ENCODE assay signal across 1 cellular context in the genomic region with DNA sequence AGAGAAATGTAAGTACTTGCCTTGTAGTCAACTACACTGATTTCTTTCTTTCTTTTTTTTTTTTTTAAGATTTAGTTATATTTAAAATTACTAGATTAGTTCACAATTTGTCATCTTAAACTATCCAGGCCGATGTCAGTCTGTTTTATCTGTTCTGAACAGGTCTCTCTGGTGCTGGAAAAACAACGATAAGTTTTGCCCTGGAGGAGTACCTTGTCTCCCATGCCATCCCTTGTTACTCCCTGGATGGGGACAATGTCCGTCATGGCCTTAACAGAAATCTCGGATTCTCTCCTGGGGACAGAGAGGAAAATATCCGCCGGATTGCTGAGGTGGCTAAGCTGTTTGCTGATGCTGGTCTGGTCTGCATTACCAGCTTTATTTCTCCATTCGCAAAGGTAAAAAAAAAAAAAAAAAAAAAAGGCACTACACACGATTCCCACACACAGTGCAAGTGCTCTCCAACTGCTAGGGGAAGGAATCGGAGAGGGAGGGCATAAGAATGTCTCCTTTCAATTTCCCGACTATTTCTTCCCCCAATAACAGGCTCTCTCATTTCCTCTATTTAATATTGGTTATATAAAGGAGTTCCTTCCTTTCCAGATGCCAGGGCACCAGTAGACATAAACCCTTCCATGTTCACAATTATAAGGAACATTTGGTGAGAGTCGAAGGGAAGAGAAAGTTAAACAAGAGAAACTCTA.
TF ChIP-seq lines count a peak whose summit lies in the region.

No MANE protein-coding gene starts in this region.

TF ChIP-seq in GM23338, 12 proteins besides CTCF, POLR2A, EP300 and RAD21 (continued from another document):
- TF ChIP-seq, protein P1, sequence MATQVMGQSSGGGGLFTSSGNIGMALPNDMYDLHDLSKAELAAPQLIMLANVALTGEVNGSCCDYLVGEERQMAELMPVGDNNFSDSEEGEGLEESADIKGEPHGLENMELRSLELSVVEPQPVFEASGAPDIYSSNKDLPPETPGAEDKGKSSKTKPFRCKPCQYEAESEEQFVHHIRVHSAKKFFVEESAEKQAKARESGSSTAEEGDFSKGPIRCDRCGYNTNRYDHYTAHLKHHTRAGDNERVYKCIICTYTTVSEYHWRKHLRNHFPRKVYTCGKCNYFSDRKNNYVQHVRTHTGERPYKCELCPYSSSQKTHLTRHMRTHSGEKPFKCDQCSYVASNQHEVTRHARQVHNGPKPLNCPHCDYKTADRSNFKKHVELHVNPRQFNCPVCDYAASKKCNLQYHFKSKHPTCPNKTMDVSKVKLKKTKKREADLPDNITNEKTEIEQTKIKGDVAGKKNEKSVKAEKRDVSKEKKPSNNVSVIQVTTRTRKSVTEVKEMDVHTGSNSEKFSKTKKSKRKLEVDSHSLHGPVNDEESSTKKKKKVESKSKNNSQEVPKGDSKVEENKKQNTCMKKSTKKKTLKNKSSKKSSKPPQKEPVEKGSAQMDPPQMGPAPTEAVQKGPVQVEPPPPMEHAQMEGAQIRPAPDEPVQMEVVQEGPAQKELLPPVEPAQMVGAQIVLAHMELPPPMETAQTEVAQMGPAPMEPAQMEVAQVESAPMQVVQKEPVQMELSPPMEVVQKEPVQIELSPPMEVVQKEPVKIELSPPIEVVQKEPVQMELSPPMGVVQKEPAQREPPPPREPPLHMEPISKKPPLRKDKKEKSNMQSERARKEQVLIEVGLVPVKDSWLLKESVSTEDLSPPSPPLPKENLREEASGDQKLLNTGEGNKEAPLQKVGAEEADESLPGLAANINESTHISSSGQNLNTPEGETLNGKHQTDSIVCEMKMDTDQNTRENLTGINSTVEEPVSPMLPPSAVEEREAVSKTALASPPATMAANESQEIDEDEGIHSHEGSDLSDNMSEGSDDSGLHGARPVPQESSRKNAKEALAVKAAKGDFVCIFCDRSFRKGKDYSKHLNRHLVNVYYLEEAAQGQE (IDR thresholded peaks at IDR 0.05; ENCODE audit: unreplicated experiment) = no peak
- TF ChIP-seq JUNB (IDR thresholded peaks at IDR 0.05; ENCODE audit: unreplicated experiment) = no peak
- no peak for TF ChIP-seq EZH2phosphoT487 (IDR thresholded peaks at IDR 0.05; ENCODE audit: unreplicated experiment)
- no peak for TF ChIP-seq ZNF114 (CRISPR knock-in tag; IDR thresholded peaks at IDR 0.05)
- TF ChIP-seq EZH2 (IDR thresholded peaks at IDR 0.05; ENCODE audit: low read depth, unreplicated experiment) = no peak
- TF ChIP-seq, protein P2, sequence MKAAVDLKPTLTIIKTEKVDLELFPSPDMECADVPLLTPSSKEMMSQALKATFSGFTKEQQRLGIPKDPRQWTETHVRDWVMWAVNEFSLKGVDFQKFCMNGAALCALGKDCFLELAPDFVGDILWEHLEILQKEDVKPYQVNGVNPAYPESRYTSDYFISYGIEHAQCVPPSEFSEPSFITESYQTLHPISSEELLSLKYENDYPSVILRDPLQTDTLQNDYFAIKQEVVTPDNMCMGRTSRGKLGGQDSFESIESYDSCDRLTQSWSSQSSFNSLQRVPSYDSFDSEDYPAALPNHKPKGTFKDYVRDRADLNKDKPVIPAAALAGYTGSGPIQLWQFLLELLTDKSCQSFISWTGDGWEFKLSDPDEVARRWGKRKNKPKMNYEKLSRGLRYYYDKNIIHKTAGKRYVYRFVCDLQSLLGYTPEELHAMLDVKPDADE (IDR thresholded peaks at IDR 0.05) = no peak
TF ChIP-seq in GM23338: peak in this region for 0.
